Comparison of ENCODE assay signal across 25 cellular contexts in genomic region chr18:35076126-35076525, GRCh38. TPM values are rescaled to one million over a fixed set of nuclear protein-coding genes. Genes with fewer than 3 reads are reported as not detected.
DNase-seq lines count a peak whose midpoint lies in the region; ATAC-seq, FAIRE-seq and TF ChIP-seq lines count a peak whose summit lies in the region.
"Had no signal": no experiment of that assay in that cellular context is flagged by ENCODE, and none has a peak within 500 bp of the region (broad histone marks: within the 10 kb centered on the region; RNA-seq: fewer than 3 reads in every experiment).

No MANE protein-coding gene starts in this region.

- dilution Hi-C loops in IMR-90 (cut with HindIII; ENCODE audit: low sequenced_read_pairs, unreplicated experiment): no loop called here

- ATAC-seq in IMR-90 (ENCODE audit: low read depth) (no peak), right cardiac atrium (no peak), psoas muscle (no peak), GM18520 (IDR thresholded peaks at IDR 0.05; ENCODE audit: unreplicated experiment) (no peak)
- ATAC-seq: activated CD8-positive, alpha-beta T cell treated with anti-CD3 and anti-CD28 coated beads, Interleukin-2, amount 10 ng/mL, durations not matched to agents 7 days and 5 days; activated T-helper 17 cell treated with anti-CD3 and anti-CD28 coated beads, Interleukin-2, amount 50 U/mL, for 72 hours; left lung; Panc1 had no signal

- H3K4me1 ChIP-seq in IMR-90 (ENCODE audit: control insufficient read depth, insufficient read depth, low read length) (peaks cover 5% of the 10 kb centered on the region), right cardiac atrium (ENCODE audit: control insufficient read depth, insufficient read depth, low read length) (peaks cover 4% of the 10 kb centered on the region), psoas muscle (peaks cover 73% of the 10 kb centered on the region), small intestine (ENCODE audit: control insufficient read depth in 2 of 2, insufficient read depth in 1 of 2, low read depth in 1 of 2, low read length in 1 of 2) (no peaks in the 10 kb centered on the region)

- H3K4me3 ChIP-seq in IMR-90 (ENCODE audit: insufficient read depth, low read depth, low read length): no peak overlapping the region
- H3K4me3 ChIP-seq in right cardiac atrium (ENCODE audit: low read length): no peak overlapping the region
- no peak overlapping the region for H3K4me3 ChIP-seq in psoas muscle
- H3K4me3 ChIP-seq in small intestine (ENCODE audit: low read depth in 1 of 2, low read length in 2 of 2): no peak overlapping the region
- H3K4me3 ChIP-seq: left lung, spleen, thyroid gland had no signal

- no CpG with 5 or more reads among the region's 3 CpGs for WGBS in IMR-90 (ENCODE audit: extremely low coverage in 2 of 2, insufficient read length in 1 of 2), 2 experiments
- 75% methylated on average over 3 of the region's 3 CpGs for WGBS in right cardiac atrium
- 62 to 78% (median 67%) methylated on average over 3 of the region's 3 CpGs for WGBS in psoas muscle, 3 donors
- WGBS in small intestine, 3 donors: 63 to 80% (median 69%) methylated on average over 3 of the region's 3 CpGs

- H3K9me1 ChIP-seq in IMR-90 (ENCODE audit: insufficient read depth, low read length): 0 out of 2 replicates have a peak, but pooled peaks cover 10% of the 10 kb centered on the region

- no peak overlapping the region for H3K27ac ChIP-seq in IMR-90 (ENCODE audit: insufficient read depth, low read length)
- H3K27ac ChIP-seq in right cardiac atrium (ENCODE audit: low read length): peak overlapping the region; percentile 58
- peak overlapping the region; percentile 80 for H3K27ac ChIP-seq in psoas muscle
- no peak overlapping the region for H3K27ac ChIP-seq in small intestine (ENCODE audit: low read depth in 1 of 2, low read length in 1 of 2)
- H3K27ac ChIP-seq: left lung, spleen, thyroid gland, VCaP had no signal

- no peak overlapping the region for H3K4me2 ChIP-seq in IMR-90 (ENCODE audit: low read depth, low read length)

- H3K36me3 ChIP-seq in IMR-90 (ENCODE audit: control insufficient read depth, insufficient read depth, low read length) (no peaks in the 10 kb centered on the region), psoas muscle (ENCODE audit: insufficient read depth in 1 of 2, low read depth in 1 of 2) (no peaks in the 10 kb centered on the region), small intestine (ENCODE audit: control insufficient read depth in 2 of 2, insufficient read depth in 2 of 2, low read length in 2 of 2) (no peaks in the 10 kb centered on the region)
- H3K36me3 ChIP-seq: left lung, thyroid gland had no signal

- 0 out of 2 replicates have a peak overlapping the region, but pooled peaks have one; percentile 22 for H3K14ac ChIP-seq in IMR-90 (replicated peaks; ENCODE audit: low read depth, low read length)

- peak; percentile 0 for DNase-seq in Caki2 (ENCODE audit: low read depth)
- DNase-seq in IMR-90: no peak
- no peak for DNase-seq in right cardiac atrium
- no peak for DNase-seq in psoas muscle
- no peak for DNase-seq in small intestine
- no peak for DNase-seq in kidney glomerular epithelial cell (lab: John Stamatoyannopoulos, UW)
- DNase-seq: activated CD4-positive, alpha-beta T cell treated with anti-CD3 and anti-CD28 coated beads for 36 hours; activated CD8-positive, alpha-beta T cell treated with anti-CD3 and anti-CD28 coated beads, Interleukin-2, amount 10 ng/mL, durations not matched to agents 7 days and 5 days; activated naive CD4-positive, alpha-beta T cell treated with anti-CD3 and anti-CD28 coated beads, Interleukin-2, amount 50 U/mL, for 16 hours; DMS53; H9; left lung; NCI-H1417 treated with DMSO at 0.1 percent for 48 hours; NCI-H2029 treated with DMSO at 0.1 percent for 48 hours; NCI-H69; SIG-M5; spleen; stimulated activated CD4-positive, alpha-beta T cell treated with anti-CD3 and anti-CD28 coated beads, Interleukin-2, amount 100 ng/mL, for 24 hours; T-helper 9 cell; thyroid gland had no signal

- H3K4ac ChIP-seq in IMR-90 (ENCODE audit: low read depth, low read length): peak overlapping the region; percentile 19; the same call in 1 of the 2 replicates

- POLR2A ChIA-PET in IMR-90 (lab: Charles Lee; ENCODE audit: unreplicated experiment): no interaction called here

- no peak overlapping the region for H2BK5ac ChIP-seq in IMR-90 (ENCODE audit: low read depth, low read length, poor library complexity, severe bottlenecking)

- peak overlapping the region; percentile 82; the same call in 1 of the 3 replicates for H2BK15ac ChIP-seq in IMR-90 (ENCODE audit: low read depth, low read length)

- 0 out of 4 replicates have a peak, but pooled peaks cover 0 to 5% of the 10 kb centered on the region in 2 experiments for H3K79me1 ChIP-seq in IMR-90 (ENCODE audit: low read depth in 1 of 2, low read length in 2 of 2)

- no peak for TF ChIP-seq CTCF in IMR-90 (conservative IDR thresholded peaks at IDR 0.05; ENCODE audit: low read depth, low read length)
- TF ChIP-seq CTCF in psoas muscle (IDR thresholded peaks at IDR 0.05): no peak

- H2AFZ ChIP-seq in IMR-90 (replicated peaks; ENCODE audit: low read length, poor library complexity): no peak overlapping the region

- no peak for TF ChIP-seq RAD21 in IMR-90 (IDR thresholded peaks at IDR 0.05; ENCODE audit: low read length)

- no peak for FAIRE-seq in small intestine (lab: Jason Lieb, UNC)
- FAIRE-seq: GM12892 had no signal

- H2BK20ac ChIP-seq in IMR-90 (ENCODE audit: low read depth, low read length): peak overlapping the region; percentile 73; the same call in 1 of the 2 replicates

- peak overlapping the region; percentile 62 for H2AK5ac ChIP-seq in IMR-90 (ENCODE audit: low read depth, low read length)

- peak overlapping the region; percentile 31 for H2AK9ac ChIP-seq in IMR-90 (replicated peaks; ENCODE audit: low read depth, low read length, poor library complexity)

- H3K9ac ChIP-seq in IMR-90 (ENCODE audit: low read depth, low read length): no peak overlapping the region

- no peaks in the 10 kb centered on the region for H4K20me1 ChIP-seq in IMR-90 (ENCODE audit: insufficient read depth, low read length)

- no peak for TF ChIP-seq POLR2A in IMR-90 (IDR thresholded peaks at IDR 0.05; ENCODE audit: low read depth, low read length)

- H4K8ac ChIP-seq in IMR-90 (ENCODE audit: low read depth in 2 of 2, low read length in 2 of 2): peak overlapping the region in 1 of 2 experiments; percentile 53; a peak in 1 of 4 replicates

- no peak overlapping the region for H3K18ac ChIP-seq in IMR-90 (ENCODE audit: low read depth, low read length)

- no peaks in the 10 kb centered on the region for H3K9me3 ChIP-seq in IMR-90 (ENCODE audit: control insufficient read depth, insufficient read depth, low read length)
- H3K9me3 ChIP-seq in right cardiac atrium (ENCODE audit: control insufficient read depth, low read length): no peaks in the 10 kb centered on the region
- H3K9me3 ChIP-seq in psoas muscle: no peaks in the 10 kb centered on the region
- no peaks in the 10 kb centered on the region for H3K9me3 ChIP-seq in small intestine (ENCODE audit: control insufficient read depth, low read depth)
- H3K9me3 ChIP-seq: left lung, spleen, thyroid gland had no signal

- peak overlapping the region; percentile 55 for H4K91ac ChIP-seq in IMR-90 (ENCODE audit: insufficient read depth, low read depth, low read length)

- no peak overlapping the region for H3K23ac ChIP-seq in IMR-90 (ENCODE audit: low read depth, low read length)

- in situ Hi-C loops in Caki2 (cut with HindIII; ENCODE audit: low pct_unique_long_range_greater_than_20kb, low sequenced_read_pairs): no loop called here
- in situ Hi-C loops in IMR-90 (cut with MboI; ENCODE audit: low sequenced_read_pairs): no loop called here

- no peaks in the 10 kb centered on the region for H3K27me3 ChIP-seq in IMR-90 (ENCODE audit: control insufficient read depth, insufficient read depth, low read length)
- no peaks in the 10 kb centered on the region for H3K27me3 ChIP-seq in right cardiac atrium (ENCODE audit: control insufficient read depth, insufficient read depth)
- no peaks in the 10 kb centered on the region for H3K27me3 ChIP-seq in psoas muscle (ENCODE audit: insufficient read depth in 3 of 3, low read length in 2 of 3)
- no peaks in the 10 kb centered on the region for H3K27me3 ChIP-seq in small intestine (ENCODE audit: control insufficient read depth in 2 of 2, insufficient read depth in 2 of 2, low read length in 2 of 2)
- H3K27me3 ChIP-seq: left lung, spleen, thyroid gland had no signal

- BruUV-seq in IMR-90 (replicated peaks; lab: Mats Ljungman, UMichigan): no TSS peak

- CTCF ChIA-PET in IMR-90 (lab: Yijun Ruan, JAX): no interaction called here

- no peak overlapping the region for H4K5ac ChIP-seq in IMR-90 (ENCODE audit: low read depth, low read length)

- intact Hi-C loops in IMR-90 (cut with micrococcal nuclease): no loop called here
- intact Hi-C loops in right cardiac atrium (cut with DNase I): no loop called here
- intact Hi-C loops in psoas muscle (cut with DNase I): no loop called here

- peak overlapping the region; percentile 28 for H2BK120ac ChIP-seq in IMR-90 (ENCODE audit: low read depth, low read length)

- no peak overlapping the region for H3K56ac ChIP-seq in IMR-90 (ENCODE audit: extremely low read depth, insufficient read depth, low read length)

TF ChIP-seq in IMR-90, 13 proteins besides CTCF, POLR2A, EP300 and RAD21:
- no peak for TF ChIP-seq SMC3 (IDR thresholded peaks at IDR 0.05; ENCODE audit: low read depth, low read length)

RNA-seq across cellular contexts. Expression of gene MAPRE2, which starts 34.9 kb away (rescaled TPM):
- 9.2 and 27.0 TPM in 2 replicates for total RNA-seq in Caki2 (2014; rRNA removed; shearing (Covaris generic); ENCODE audit: low replicate concordance)
- total RNA-seq in IMR-90 (2012; rRNA removed): 23.8 and 24.2 TPM in 2 replicates
- polyA plus RNA-seq in IMR-90 (2012; rRNA removed): 18.4 and 19.6 TPM in 2 replicates
- 8.2 and 8.5 TPM in 2 replicates for polyA plus RNA-seq in IMR-90 (2012; cell fraction: cytosol; rRNA removed)
- 4.3 and 13.4 TPM in 2 replicates for polyA plus RNA-seq in IMR-90 (2012; cell fraction: nucleus; rRNA removed; ENCODE audit: low replicate concordance)
- 100 to 1,000 TPM in 1 of 4 donors, 10 to 100 TPM in 3; 86.2 to 108 (median 92.0) TPM for total RNA-seq in right cardiac atrium
- polyA plus RNA-seq in right cardiac atrium: 52.8 TPM
- total RNA-seq in psoas muscle: 10 to 100 TPM; 48.0 to 83.4 (median 72.5) TPM
- polyA plus RNA-seq in psoas muscle: 10 to 100 TPM in 2 of 3 donors, 1 to 10 TPM in 1; 3.3 to 57.3 (median 13.7) TPM
- polyA plus RNA-seq in small intestine: 10 to 100 TPM in 1 of 3 donors, 1 to 10 TPM in 2; 6.2 to 14.9 (median 7.6) TPM

Comparison
In these comparisons a context has a peak if more than half of its experiments do, and no peak if none do; other contexts are left out.
1. H3K27ac ChIP-seq: peak in right cardiac atrium (single experiment) and psoas muscle (single experiment); none in IMR-90 (single experiment) and small intestine (0 of 2).